ENCODE assay signal across 16 cellular contexts in the genomic region with DNA sequence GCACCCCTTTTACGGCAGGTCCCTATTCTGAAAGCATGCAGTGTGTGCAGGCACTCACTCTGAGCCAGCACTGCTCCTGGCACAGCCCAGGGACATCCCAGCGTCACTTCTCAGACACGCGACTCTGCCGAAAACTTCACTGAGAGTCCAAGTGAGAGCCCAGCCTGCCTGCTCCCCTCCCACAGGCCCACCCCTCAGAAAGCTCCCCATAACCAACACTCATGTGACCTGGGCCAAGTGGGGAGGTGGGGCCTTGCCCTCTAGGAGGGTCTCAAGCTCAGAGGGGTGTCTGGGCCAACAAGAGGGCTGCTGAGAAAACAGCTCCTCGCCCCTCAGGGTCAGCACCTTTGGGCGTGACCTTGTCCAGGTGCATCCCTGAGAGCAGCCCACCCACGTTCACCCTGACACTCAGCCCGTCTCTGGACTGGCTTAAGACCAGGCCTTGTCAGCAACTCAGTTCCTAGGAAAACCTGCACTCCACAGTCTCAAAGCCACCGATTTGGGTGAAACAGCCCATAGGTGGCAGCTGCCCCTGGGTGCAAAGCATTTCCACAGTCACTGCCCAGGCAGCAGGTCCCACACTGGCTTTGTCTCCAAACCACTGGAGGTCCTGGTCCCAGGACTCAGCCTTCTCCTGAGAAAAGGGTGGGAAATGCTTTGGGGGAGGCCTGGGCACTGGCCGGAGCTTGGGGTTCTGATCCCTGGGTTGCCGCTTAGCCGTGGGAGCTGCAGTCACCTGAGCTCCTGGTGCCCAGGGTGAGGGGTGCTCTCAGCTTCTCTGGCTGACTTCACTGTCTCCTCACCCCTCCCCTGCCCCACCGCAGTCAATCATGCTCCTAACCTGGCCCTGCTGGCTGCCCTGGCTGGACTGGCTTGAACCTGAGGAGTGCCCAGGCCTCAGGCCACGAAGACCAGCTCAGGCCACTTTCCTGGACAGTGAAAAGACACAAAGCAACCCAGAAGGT.
DNase-seq lines count a peak whose midpoint lies in the region; ATAC-seq and TF ChIP-seq lines count a peak whose summit lies in the region.
"Had no signal": no experiment of that assay in that cellular context is flagged by ENCODE, and none has a peak within 500 bp of the region (broad histone marks: within the 10 kb centered on the region; RNA-seq: fewer than 3 reads in every experiment).

No MANE protein-coding gene starts in this region.

- CTCF ChIA-PET in WTC11 (lab: Charles Lee) = interaction anchor here (1.0 to 1.2 kb wide), 4 partner anchors 10 to 100 kb away, joined by 3 read pairs; no protein-coding TSS in a partner anchor

- H3K4me1 Mint-ChIP-seq in WTC11 = no peaks in the 10 kb centered on the region

- in situ Hi-C loops in GM13976 (cut with MboI; ENCODE audit: low sequenced_read_pairs, unreplicated experiment) = no loop called here

- H2AK5ac ChIP-seq in mesendoderm (ENCODE audit: low read length) = no peak overlapping the region

- no peak overlapping the region for H3K4me3 ChIP-seq in BLaER1 treated with 17β-estradiol and CSF1 and Interleukin-3, amounts not matched to agents 10 nM and 100 nM
- no peak overlapping the region for H3K4me3 ChIP-seq in psoas muscle
- no peak overlapping the region for H3K4me3 ChIP-seq in mesendoderm (ENCODE audit: low read length)
- H3K4me3 ChIP-seq: Peyer's patch had no signal

- H3K9me3 ChIP-seq in BLaER1 treated with 17β-estradiol and CSF1 and Interleukin-3, amounts not matched to agents 10 nM and 100 nM (replicated peaks in 1 of 11) = peaks cover 16 to 22% (median 18%) of the 10 kb centered on the region in 11 experiments
- peaks cover 3% of the 10 kb centered on the region for H3K9me3 ChIP-seq in psoas muscle
- H3K9me3 ChIP-seq: Peyer's patch had no signal

- H3K36me3 ChIP-seq in BLaER1 treated with 17β-estradiol and CSF1 and Interleukin-3, amounts not matched to agents 10 nM and 100 nM = peaks cover 35 to 67% (median 50%) of the 10 kb centered on the region in 11 experiments
- peaks cover 0 to 62% of the 10 kb centered on the region in 2 donors for H3K36me3 ChIP-seq in psoas muscle (ENCODE audit: insufficient read depth in 1 of 2, low read depth in 1 of 2)
- H3K36me3 ChIP-seq in mesendoderm (ENCODE audit: control insufficient read depth, insufficient read depth, low read length) = peaks cover 2% of the 10 kb centered on the region

- no peak for ATAC-seq in WTC11
- peak; percentile 71 for ATAC-seq in left ventricle myocardium superior
- peak in 1 of 4 donors; percentile 13 for ATAC-seq in psoas muscle
- no peak for ATAC-seq in GM18909 (IDR thresholded peaks at IDR 0.05; ENCODE audit: poor library complexity, unreplicated experiment)
- ATAC-seq: activated CD8-positive, alpha-beta T cell treated with anti-CD3 and anti-CD28 coated beads, Interleukin-2, amount 10 ng/mL, durations not matched to agents 7 days and 5 days had no signal

- TF ChIP-seq CTCF in WTC11 (IDR thresholded peaks at IDR 0.05) = no peak
- TF ChIP-seq CTCF in psoas muscle (IDR thresholded peaks at IDR 0.05) = no peak
- no peak for TF ChIP-seq CTCF in GM13976 (IDR thresholded peaks at IDR 0.05; ENCODE audit: borderline replicate concordance, control extremely low read depth, extremely low read depth, insufficient read depth, missing control alignments)

- H3K4me1 ChIP-seq in BLaER1 treated with 17β-estradiol and CSF1 and Interleukin-3, amounts not matched to agents 10 nM and 100 nM = peaks cover 9 to 57% (median 48%) of the 10 kb centered on the region in 10 experiments
- H3K4me1 ChIP-seq in psoas muscle = peaks cover 36% of the 10 kb centered on the region
- no peaks in the 10 kb centered on the region for H3K4me1 ChIP-seq in mesendoderm (ENCODE audit: control insufficient read depth, low read depth, low read length)
- H3K4me1 ChIP-seq: Peyer's patch had no signal

- no peak overlapping the region for H3K4ac ChIP-seq in mesendoderm (ENCODE audit: low read depth, low read length)

- no peak overlapping the region for H2BK120ac ChIP-seq in mesendoderm (ENCODE audit: low read depth, low read length)

- H3K36me3 Mint-ChIP-seq in WTC11 = peaks cover 26% of the 10 kb centered on the region

- POLR2A ChIA-PET in WTC11 (lab: Charles Lee) = no interaction called here

- H3K18ac ChIP-seq in mesendoderm (ENCODE audit: low read length) = no peak overlapping the region

- H3K4me3 Mint-ChIP-seq in WTC11 = no peak overlapping the region
- H3K4me3 Mint-ChIP-seq: activated CD8-positive, alpha-beta T cell treated with anti-CD3 and anti-CD28 coated beads, Interleukin-2, amount 10 ng/mL, durations not matched to agents 7 days and 5 days had no signal

- 0 out of 2 replicates have a peak, but pooled peaks cover 3% of the 10 kb centered on the region for H3K9me3 Mint-ChIP-seq in WTC11

- peak overlapping the region in 1 of 11 experiments; percentile 9; a peak in 2 of 22 replicates for H3K9ac ChIP-seq in BLaER1 treated with 17β-estradiol and CSF1 and Interleukin-3, amounts not matched to agents 10 nM and 100 nM
- no peak overlapping the region for H3K9ac ChIP-seq in mesendoderm (ENCODE audit: low read length)
- H3K9ac ChIP-seq: KMS-11 had no signal

- no peaks in the 10 kb centered on the region for H3K79me2 ChIP-seq in mesendoderm (ENCODE audit: control insufficient read depth, insufficient read depth, low read length)

- WGBS in psoas muscle, 3 donors = 67 to 80% (median 71%) methylated on average over 15 of the region's 15 CpGs
- no CpG with 5 or more reads among the region's 15 CpGs for WGBS in mesendoderm (ENCODE audit: extremely low coverage, insufficient coverage, low lambda C conversion rate)

- no peaks in the 10 kb centered on the region for H3K27me3 ChIP-seq in BLaER1 treated with 17β-estradiol and CSF1 and Interleukin-3, amounts not matched to agents 10 nM and 100 nM
- H3K27me3 ChIP-seq in psoas muscle (ENCODE audit: insufficient read depth in 3 of 3, low read length in 2 of 3) (no peaks in the 10 kb centered on the region), mesendoderm (ENCODE audit: insufficient read depth, low read length, poor library complexity) (no peaks in the 10 kb centered on the region)
- H3K27me3 ChIP-seq: Peyer's patch had no signal

- H3K79me1 ChIP-seq in mesendoderm (ENCODE audit: low read length) = no peaks in the 10 kb centered on the region

- no peak overlapping the region for H4K8ac ChIP-seq in mesendoderm (ENCODE audit: low read depth, low read length)

- H4K20me1 ChIP-seq in BLaER1 treated with 17β-estradiol and CSF1 and Interleukin-3, amounts not matched to agents 10 nM and 100 nM = peaks cover 21 to 78% (median 51%) of the 10 kb centered on the region in 11 experiments; a peak in 19 of 22 replicates

- no peaks in the 10 kb centered on the region for H3K27me3 Mint-ChIP-seq in WTC11 (ENCODE audit: low read depth)

- intact Hi-C loops in left ventricle myocardium superior (cut with micrococcal nuclease) (no loop called here), psoas muscle (cut with DNase I) (no loop called here)

- H3K23ac ChIP-seq in mesendoderm (ENCODE audit: low read length) = no peak overlapping the region

- H3K4me2 ChIP-seq in BLaER1 treated with 17β-estradiol and CSF1 and Interleukin-3, amounts not matched to agents 10 nM and 100 nM = peak overlapping the region in 8 of 11 experiments; percentile 13 to 72 (median 67); a peak in 15 of 22 replicates
- H3K4me2 ChIP-seq in mesendoderm (ENCODE audit: low read length) = no peak overlapping the region
- H3K4me2 ChIP-seq: KMS-11 had no signal

- H3K27ac Mint-ChIP-seq in WTC11 = peak overlapping the region; percentile 85
- H3K27ac Mint-ChIP-seq: activated CD8-positive, alpha-beta T cell treated with anti-CD3 and anti-CD28 coated beads, Interleukin-2, amount 10 ng/mL, durations not matched to agents 7 days and 5 days had no signal

- DNase-seq in WTC11 (ENCODE audit: low spot score) (no peak), left ventricle myocardium superior (peak; percentile 43), psoas muscle (peak in 1 of 2 donors; percentile 48), mesendoderm (no peak), globus pallidus (ENCODE audit: low spot score) (no peak), GM13976 (ENCODE audit: low spot score) (no peak)
- DNase-seq: activated CD8-positive, alpha-beta T cell treated with anti-CD3 and anti-CD28 coated beads, Interleukin-2, amount 10 ng/mL, durations not matched to agents 7 days and 5 days; activated naive CD4-positive, alpha-beta T cell; Calu3; kidney glomerular epithelial cell; NCI-H1105; NCI-H2171 treated with DMSO at 0.1 percent for 48 hours had no signal

- H4K5ac ChIP-seq in mesendoderm (ENCODE audit: low read length) = no peak overlapping the region

- H3K27ac ChIP-seq in BLaER1 treated with 17β-estradiol and CSF1 and Interleukin-3, amounts not matched to agents 10 nM and 100 nM = peak overlapping the region in 1 of 11 experiments; percentile 3; a peak in 3 of 22 replicates
- H3K27ac ChIP-seq in psoas muscle = peak overlapping the region; percentile 17
- no peak overlapping the region for H3K27ac ChIP-seq in mesendoderm (ENCODE audit: low read depth, low read length)
- H3K27ac ChIP-seq: KMS-11, Peyer's patch had no signal

- H3K56ac ChIP-seq in mesendoderm (ENCODE audit: low read length) = no peak overlapping the region

- H2BK15ac ChIP-seq in mesendoderm (replicated peaks; ENCODE audit: low read depth) = no peak overlapping the region

- no peak overlapping the region for H2BK5ac ChIP-seq in mesendoderm (ENCODE audit: low read length)

TF ChIP-seq in WTC11, 78 proteins besides CTCF, POLR2A, EP300 and RAD21 (continues in another document):
- TF ChIP-seq EMX1 (CRISPR knock-in tag; IDR thresholded peaks at IDR 0.05) (no peak), TP53 (CRISPR knock-in tag; IDR thresholded peaks at IDR 0.05) (no peak), ESRRA (CRISPR knock-in tag; IDR thresholded peaks at IDR 0.05; ENCODE audit: borderline replicate concordance) (no peak), ZNF416 (CRISPR knock-in tag; IDR thresholded peaks at IDR 0.05) (no peak), JUN (CRISPR knock-in tag; IDR thresholded peaks at IDR 0.05) (no peak), ELF4 (CRISPR knock-in tag; IDR thresholded peaks at IDR 0.05; ENCODE audit: low read depth) (no peak), NFYB (CRISPR knock-in tag; conservative IDR thresholded peaks at IDR 0.05; ENCODE audit: low read depth) (no peak)
- TF ChIP-seq, protein P1, sequence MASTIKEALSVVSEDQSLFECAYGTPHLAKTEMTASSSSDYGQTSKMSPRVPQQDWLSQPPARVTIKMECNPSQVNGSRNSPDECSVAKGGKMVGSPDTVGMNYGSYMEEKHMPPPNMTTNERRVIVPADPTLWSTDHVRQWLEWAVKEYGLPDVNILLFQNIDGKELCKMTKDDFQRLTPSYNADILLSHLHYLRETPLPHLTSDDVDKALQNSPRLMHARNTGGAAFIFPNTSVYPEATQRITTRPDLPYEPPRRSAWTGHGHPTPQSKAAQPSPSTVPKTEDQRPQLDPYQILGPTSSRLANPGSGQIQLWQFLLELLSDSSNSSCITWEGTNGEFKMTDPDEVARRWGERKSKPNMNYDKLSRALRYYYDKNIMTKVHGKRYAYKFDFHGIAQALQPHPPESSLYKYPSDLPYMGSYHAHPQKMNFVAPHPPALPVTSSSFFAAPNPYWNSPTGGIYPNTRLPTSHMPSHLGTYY (CRISPR knock-in tag; IDR thresholded peaks at IDR 0.05) = no peak
